1 cellular context compared by ENCODE assay signal in the genomic region with DNA sequence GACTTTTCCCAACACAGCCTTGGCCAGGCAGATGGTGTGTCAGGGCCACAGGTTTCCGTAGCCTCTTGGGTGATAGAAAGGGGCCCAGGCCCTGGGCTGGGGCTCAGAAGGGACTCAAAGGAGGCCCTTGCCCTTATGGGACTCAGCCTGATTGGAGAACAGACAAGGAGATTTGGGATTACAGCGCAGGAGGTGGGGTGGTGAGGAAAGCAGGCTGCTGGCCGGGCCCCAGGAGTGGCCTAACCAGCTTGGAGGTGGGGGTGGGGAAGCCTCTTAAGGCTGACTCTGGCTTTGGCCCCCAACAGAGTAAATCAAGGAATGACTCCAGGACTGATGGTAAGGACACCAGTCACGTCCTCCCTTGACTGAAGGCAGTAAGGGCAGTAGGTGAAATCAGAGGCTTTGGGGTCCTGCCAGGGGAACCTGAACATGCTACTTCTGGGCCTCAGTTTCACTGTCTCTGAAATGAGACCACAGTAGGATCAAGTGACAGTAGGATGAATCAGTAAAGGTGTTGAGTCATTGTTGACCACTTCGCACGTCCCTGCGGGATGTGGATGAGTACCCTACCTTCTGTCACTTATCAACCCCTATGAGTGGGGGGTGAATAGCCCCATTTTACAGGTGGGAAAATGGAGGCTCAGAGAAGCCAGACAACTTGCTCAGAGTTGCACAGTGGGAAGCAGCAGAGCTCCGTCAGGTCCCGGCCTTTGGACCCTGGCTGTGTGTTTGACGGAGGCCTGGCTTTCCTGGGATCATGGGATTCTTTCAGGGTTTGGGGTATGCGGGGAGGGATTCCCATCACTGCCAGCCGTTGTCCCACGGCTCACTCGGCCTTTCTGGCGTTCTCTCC.
TF ChIP-seq lines count a peak whose summit lies in the region.

No MANE protein-coding gene starts in this region.

TF ChIP-seq in GM23338, 12 proteins besides CTCF, POLR2A, EP300 and RAD21 (continued from another document):
- TF ChIP-seq, protein P1, sequence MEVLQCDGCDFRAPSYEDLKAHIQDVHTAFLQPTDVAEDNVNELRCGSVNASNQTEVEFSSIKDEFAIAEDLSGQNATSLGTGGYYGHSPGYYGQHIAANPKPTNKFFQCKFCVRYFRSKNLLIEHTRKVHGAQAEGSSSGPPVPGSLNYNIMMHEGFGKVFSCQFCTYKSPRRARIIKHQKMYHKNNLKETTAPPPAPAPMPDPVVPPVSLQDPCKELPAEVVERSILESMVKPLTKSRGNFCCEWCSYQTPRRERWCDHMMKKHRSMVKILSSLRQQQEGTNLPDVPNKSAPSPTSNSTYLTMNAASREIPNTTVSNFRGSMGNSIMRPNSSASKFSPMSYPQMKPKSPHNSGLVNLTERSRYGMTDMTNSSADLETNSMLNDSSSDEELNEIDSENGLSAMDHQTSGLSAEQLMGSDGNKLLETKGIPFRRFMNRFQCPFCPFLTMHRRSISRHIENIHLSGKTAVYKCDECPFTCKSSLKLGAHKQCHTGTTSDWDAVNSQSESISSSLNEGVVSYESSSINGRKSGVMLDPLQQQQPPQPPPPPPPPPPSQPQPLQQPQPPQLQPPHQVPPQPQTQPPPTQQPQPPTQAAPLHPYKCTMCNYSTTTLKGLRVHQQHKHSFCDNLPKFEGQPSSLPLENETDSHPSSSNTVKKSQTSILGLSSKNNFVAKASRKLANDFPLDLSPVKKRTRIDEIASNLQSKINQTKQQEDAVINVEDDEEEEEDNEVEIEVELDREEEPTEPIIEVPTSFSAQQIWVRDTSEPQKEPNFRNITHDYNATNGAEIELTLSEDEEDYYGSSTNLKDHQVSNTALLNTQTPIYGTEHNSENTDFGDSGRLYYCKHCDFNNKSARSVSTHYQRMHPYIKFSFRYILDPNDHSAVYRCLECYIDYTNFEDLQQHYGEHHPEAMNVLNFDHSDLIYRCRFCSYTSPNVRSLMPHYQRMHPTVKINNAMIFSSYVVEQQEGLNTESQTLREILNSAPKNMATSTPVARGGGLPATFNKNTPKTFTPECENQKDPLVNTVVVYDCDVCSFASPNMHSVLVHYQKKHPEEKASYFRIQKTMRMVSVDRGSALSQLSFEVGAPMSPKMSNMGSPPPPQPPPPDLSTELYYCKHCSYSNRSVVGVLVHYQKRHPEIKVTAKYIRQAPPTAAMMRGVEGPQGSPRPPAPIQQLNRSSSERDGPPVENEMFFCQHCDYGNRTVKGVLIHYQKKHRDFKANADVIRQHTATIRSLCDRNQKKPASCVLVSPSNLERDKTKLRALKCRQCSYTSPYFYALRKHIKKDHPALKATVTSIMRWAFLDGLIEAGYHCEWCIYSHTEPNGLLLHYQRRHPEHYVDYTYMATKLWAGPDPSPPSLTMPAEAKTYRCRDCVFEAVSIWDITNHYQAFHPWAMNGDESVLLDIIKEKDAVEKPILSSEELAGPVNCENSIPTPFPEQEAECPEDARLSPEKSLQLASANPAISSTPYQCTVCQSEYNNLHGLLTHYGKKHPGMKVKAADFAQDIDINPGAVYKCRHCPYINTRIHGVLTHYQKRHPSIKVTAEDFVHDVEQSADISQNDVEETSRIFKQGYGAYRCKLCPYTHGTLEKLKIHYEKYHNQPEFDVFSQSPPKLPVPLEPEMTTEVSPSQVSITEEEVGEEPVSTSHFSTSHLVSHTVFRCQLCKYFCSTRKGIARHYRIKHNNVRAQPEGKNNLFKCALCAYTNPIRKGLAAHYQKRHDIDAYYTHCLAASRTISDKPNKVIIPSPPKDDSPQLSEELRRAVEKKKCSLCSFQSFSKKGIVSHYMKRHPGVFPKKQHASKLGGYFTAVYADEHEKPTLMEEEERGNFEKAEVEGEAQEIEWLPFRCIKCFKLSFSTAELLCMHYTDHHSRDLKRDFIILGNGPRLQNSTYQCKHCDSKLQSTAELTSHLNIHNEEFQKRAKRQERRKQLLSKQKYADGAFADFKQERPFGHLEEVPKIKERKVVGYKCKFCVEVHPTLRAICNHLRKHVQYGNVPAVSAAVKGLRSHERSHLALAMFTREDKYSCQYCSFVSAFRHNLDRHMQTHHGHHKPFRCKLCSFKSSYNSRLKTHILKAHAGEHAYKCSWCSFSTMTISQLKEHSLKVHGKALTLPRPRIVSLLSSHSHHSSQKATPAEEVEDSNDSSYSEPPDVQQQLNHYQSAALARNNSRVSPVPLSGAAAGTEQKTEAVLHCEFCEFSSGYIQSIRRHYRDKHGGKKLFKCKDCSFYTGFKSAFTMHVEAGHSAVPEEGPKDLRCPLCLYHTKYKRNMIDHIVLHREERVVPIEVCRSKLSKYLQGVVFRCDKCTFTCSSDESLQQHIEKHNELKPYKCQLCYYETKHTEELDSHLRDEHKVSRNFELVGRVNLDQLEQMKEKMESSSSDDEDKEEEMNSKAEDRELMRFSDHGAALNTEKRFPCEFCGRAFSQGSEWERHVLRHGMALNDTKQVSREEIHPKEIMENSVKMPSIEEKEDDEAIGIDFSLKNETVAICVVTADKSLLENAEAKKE (CRISPR knock-in tag; IDR thresholded peaks at IDR 0.05), result no peak
- no peak for TF ChIP-seq JUNB (IDR thresholded peaks at IDR 0.05; ENCODE audit: unreplicated experiment)
- no peak for TF ChIP-seq ZNF114 (CRISPR knock-in tag; IDR thresholded peaks at IDR 0.05)
- no peak for TF ChIP-seq CREB1 (CRISPR knock-in tag; IDR thresholded peaks at IDR 0.05; ENCODE audit: low read depth)
- no peak for TF ChIP-seq EZH2 (IDR thresholded peaks at IDR 0.05; ENCODE audit: low read depth, unreplicated experiment)
- no peak for TF ChIP-seq NANOG (IDR thresholded peaks at IDR 0.05; ENCODE audit: borderline replicate concordance)
- TF ChIP-seq, protein P2, sequence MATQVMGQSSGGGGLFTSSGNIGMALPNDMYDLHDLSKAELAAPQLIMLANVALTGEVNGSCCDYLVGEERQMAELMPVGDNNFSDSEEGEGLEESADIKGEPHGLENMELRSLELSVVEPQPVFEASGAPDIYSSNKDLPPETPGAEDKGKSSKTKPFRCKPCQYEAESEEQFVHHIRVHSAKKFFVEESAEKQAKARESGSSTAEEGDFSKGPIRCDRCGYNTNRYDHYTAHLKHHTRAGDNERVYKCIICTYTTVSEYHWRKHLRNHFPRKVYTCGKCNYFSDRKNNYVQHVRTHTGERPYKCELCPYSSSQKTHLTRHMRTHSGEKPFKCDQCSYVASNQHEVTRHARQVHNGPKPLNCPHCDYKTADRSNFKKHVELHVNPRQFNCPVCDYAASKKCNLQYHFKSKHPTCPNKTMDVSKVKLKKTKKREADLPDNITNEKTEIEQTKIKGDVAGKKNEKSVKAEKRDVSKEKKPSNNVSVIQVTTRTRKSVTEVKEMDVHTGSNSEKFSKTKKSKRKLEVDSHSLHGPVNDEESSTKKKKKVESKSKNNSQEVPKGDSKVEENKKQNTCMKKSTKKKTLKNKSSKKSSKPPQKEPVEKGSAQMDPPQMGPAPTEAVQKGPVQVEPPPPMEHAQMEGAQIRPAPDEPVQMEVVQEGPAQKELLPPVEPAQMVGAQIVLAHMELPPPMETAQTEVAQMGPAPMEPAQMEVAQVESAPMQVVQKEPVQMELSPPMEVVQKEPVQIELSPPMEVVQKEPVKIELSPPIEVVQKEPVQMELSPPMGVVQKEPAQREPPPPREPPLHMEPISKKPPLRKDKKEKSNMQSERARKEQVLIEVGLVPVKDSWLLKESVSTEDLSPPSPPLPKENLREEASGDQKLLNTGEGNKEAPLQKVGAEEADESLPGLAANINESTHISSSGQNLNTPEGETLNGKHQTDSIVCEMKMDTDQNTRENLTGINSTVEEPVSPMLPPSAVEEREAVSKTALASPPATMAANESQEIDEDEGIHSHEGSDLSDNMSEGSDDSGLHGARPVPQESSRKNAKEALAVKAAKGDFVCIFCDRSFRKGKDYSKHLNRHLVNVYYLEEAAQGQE (IDR thresholded peaks at IDR 0.05; ENCODE audit: unreplicated experiment), result no peak
- TF ChIP-seq, protein P3, sequence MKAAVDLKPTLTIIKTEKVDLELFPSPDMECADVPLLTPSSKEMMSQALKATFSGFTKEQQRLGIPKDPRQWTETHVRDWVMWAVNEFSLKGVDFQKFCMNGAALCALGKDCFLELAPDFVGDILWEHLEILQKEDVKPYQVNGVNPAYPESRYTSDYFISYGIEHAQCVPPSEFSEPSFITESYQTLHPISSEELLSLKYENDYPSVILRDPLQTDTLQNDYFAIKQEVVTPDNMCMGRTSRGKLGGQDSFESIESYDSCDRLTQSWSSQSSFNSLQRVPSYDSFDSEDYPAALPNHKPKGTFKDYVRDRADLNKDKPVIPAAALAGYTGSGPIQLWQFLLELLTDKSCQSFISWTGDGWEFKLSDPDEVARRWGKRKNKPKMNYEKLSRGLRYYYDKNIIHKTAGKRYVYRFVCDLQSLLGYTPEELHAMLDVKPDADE (IDR thresholded peaks at IDR 0.05), result no peak
- no peak for TF ChIP-seq STAT1 (IDR thresholded peaks at IDR 0.05; ENCODE audit: unreplicated experiment)
